ENCODE assay signal across 8 cellular contexts in the genomic region with DNA sequence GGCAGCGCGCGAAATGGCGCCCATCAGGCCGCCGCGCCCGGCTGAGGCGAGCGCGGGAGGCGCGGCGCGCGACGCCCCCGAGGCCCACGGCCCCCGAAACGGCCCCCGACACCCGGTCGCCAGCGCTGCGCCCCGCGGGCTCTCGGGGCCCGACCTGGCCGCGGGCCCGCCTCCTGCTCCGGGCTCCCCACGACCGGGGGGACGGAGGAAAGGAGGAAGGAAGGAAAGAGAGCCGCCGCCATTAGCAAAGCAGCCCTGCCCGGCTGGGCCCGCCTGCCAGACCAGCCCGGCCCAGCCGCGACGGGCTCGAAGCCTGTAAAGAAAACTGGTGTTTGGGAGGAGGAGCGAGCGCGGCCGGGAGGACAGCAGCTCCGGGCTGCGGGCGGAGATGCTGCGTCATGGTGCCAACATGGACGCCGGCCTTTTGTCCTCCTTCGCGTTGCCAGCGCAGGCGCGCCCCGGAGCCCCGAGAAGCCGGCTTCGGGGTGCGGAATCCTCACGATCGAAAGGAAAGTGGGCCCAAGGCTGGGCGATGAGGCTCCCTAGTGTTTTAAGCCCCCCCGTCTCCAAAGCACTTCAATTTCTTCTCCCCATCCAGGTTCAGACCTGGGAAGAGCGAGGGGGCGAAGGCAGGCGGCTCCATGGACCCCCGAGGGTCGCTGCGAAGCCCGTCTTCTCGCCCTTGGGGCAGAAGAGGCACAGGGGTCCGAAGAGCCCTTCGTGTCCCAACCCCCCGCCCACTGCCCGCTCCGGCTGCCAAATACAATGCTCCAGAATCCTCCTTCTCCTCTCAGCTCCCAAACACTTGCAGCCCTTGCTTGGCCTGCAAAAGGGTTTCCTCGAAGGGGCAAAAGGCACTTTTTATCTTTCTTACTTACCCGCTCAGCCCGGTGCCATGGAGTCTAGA. TPM values are rescaled to one million over a fixed set of nuclear protein-coding genes. Genes with fewer than 3 reads are reported as not detected.
A peak's percentile ranks its signal among the peaks of the same experiment; 100 is the strongest.
DNase-seq lines count a peak whose midpoint lies in the region; TF ChIP-seq lines count a peak whose summit lies in the region.

No MANE protein-coding gene starts in this region.

- H3K27ac ChIP-seq in duodenal mucosa (ENCODE audit: low read depth, low read length) (peak overlapping the region; percentile 100), liver (ENCODE audit: low read depth in 1 of 2, low read length in 2 of 2) (peak overlapping the region; percentile 99 to 100)

- H3K27me3 ChIP-seq in duodenal mucosa (ENCODE audit: control insufficient read depth in 1 of 2, insufficient read depth in 2 of 2, low read length in 2 of 2) (no peaks in the 10 kb centered on the region), liver (ENCODE audit: control insufficient read depth in 4 of 4, insufficient read depth in 4 of 4, low read length in 3 of 4) (no peaks in the 10 kb centered on the region)

- H3K9me3 ChIP-seq in duodenal mucosa (ENCODE audit: control insufficient read depth in 1 of 2, low read length in 2 of 2), result no peaks in the 10 kb centered on the region
- no peaks in the 10 kb centered on the region for H3K9me3 ChIP-seq in liver (ENCODE audit: control insufficient read depth in 4 of 4, low read length in 3 of 4)

- H3K4me1 ChIP-seq in duodenal mucosa (ENCODE audit: control insufficient read depth in 1 of 2, insufficient read depth in 2 of 2, low read length in 2 of 2), result peaks cover 33% of the 10 kb centered on the region in 2 donors
- H3K4me1 ChIP-seq in liver (ENCODE audit: control insufficient read depth in 4 of 4, insufficient read depth in 4 of 4, low read length in 3 of 4), result peaks cover 5 to 42% (median 34%) of the 10 kb centered on the region in 4 donors

- H3K9ac ChIP-seq in duodenal mucosa (ENCODE audit: low read depth in 1 of 2, low read length in 2 of 2), result peak overlapping the region; percentile 98 to 99
- peak overlapping the region; percentile 83 to 99 for H3K9ac ChIP-seq in liver (ENCODE audit: low read depth in 1 of 2, low read length in 2 of 2)

- peaks cover 4 to 6% of the 10 kb centered on the region in 2 donors for H3K36me3 ChIP-seq in duodenal mucosa (ENCODE audit: control insufficient read depth in 1 of 2, insufficient read depth in 2 of 2, low read length in 2 of 2)
- H3K36me3 ChIP-seq in liver (ENCODE audit: control insufficient read depth in 4 of 4, insufficient read depth in 3 of 4, low read depth in 1 of 4, low read length in 3 of 4), result peaks cover 0 to 2% (median 0%) of the 10 kb centered on the region in 4 donors

- H3K4me3 ChIP-seq in duodenal mucosa (ENCODE audit: low read depth in 1 of 2, low read length in 2 of 2) (peak overlapping the region; percentile 75 to 87), liver (ENCODE audit: low read depth in 1 of 3, low read length in 3 of 3) (peak overlapping the region; percentile 76 to 93 (median 89))

- TF ChIP-seq RAD21 in liver (IDR thresholded peaks at IDR 0.05), result no peak

- peak; percentile 51 for DNase-seq in NCI-H2196 (lab: John Stamatoyannopoulos, UW; ENCODE audit: unreplicated experiment)
- DNase-seq in NCI-H2196 treated with DMSO at 0.1 percent for 48 hours (lab: John Stamatoyannopoulos, UW; ENCODE audit: unreplicated experiment), result no peak
- DNase-seq in NCI-H2227 (lab: John Stamatoyannopoulos, UW; ENCODE audit: unreplicated experiment), result peak; percentile 80
- DNase-seq in activated CD4-positive, alpha-beta T cell treated with anti-CD3 and anti-CD28 coated beads, Interleukin-2, amount 50 U/mL, for 1 hour, result peak; percentile 76
- peak; percentile 61 for DNase-seq in stimulated activated CD8-positive, alpha-beta memory T cell treated with anti-CD3 and anti-CD28 coated beads, Interleukin-12 subunit alpha, Interleukin-12 subunit beta, amount 100 ng/mL, for 4 hours (ENCODE audit: low read depth)
- no peak for DNase-seq in HuH-7 (ENCODE audit: low spot score)

- no peak for TF ChIP-seq CTCF in liver (IDR thresholded peaks at IDR 0.05; ENCODE audit: low read depth, low read length, missing input control)

- WGBS in liver, result under 1% methylated on average over 86 of the region's 86 CpGs

TF ChIP-seq in liver, 16 proteins besides CTCF, POLR2A, EP300 and RAD21:
- TF ChIP-seq TAF1 (conservative IDR thresholded peaks at IDR 0.05) (peak; percentile 30), GABPA (IDR thresholded peaks at IDR 0.05 in 1 of 2, conservative IDR thresholded peaks at IDR 0.05 in 1 of 2) (no peak), REST (IDR thresholded peaks at IDR 0.05) (peak; percentile 44), YY1 (IDR thresholded peaks at IDR 0.05) (peak; percentile 98), SP1 (IDR thresholded peaks at IDR 0.05) (peak; percentile 13), FOXA2 (IDR thresholded peaks at IDR 0.05) (no peak), ATF3 (IDR thresholded peaks at IDR 0.05) (no peak)

RNA-seq across cellular contexts. Expression of gene SETD1B, which starts 2.9 kb away (rescaled TPM):
- total RNA-seq in liver, result 1 to 10 TPM; 4.3 to 7.9 TPM
- polyA plus RNA-seq in liver, result 1 to 10 TPM; 1.8 to 5.8 TPM

RNA-seq across cellular contexts. Expression of gene RHOF, which starts 7.5 kb away (rescaled TPM):
- 1 to 10 TPM; 5.9 to 7.0 TPM for total RNA-seq in liver
- 1 to 10 TPM in 1 of 2 donors, under 1 TPM in 1; 0.97 to 1.1 TPM for polyA plus RNA-seq in liver

RNA-seq across cellular contexts. Expression of gene HPD, which starts 57.7 kb away (rescaled TPM):
- total RNA-seq in liver, result 100 to 1,000 TPM in 1 of 2 donors, 10 to 100 TPM in 1; 31.3 to 620 TPM
- 100 to 1,000 TPM; 397 to 812 TPM for polyA plus RNA-seq in liver

Comparison
In these comparisons a context has a peak if more than half of its experiments do, and no peak if none do; other contexts are left out.
1. DNase-seq: peak in NCI-H2196 (single experiment), NCI-H2227 (single experiment), activated CD4-positive, alpha-beta T cell treated with anti-CD3 and anti-CD28 coated beads, Interleukin-2, amount 50 U/mL, for 1 hour (single experiment) and stimulated activated CD8-positive, alpha-beta memory T cell treated with anti-CD3 and anti-CD28 coated beads, Interleukin-12 subunit alpha, Interleukin-12 subunit beta, amount 100 ng/mL, for 4 hours (single experiment); none in NCI-H2196 treated with DMSO at 0.1 percent for 48 hours (single experiment) and HuH-7 (single experiment).